In genomic region chr1:116310172-116310571, GRCh38 we compare ENCODE assay signal across 27 cellular contexts.
A peak's percentile ranks its signal among the peaks of the same experiment; 100 is the strongest.
DNase-seq lines count a peak whose midpoint lies in the region; ATAC-seq and TF ChIP-seq lines count a peak whose summit lies in the region.
"Had no signal": no experiment of that assay in that cellular context is flagged by ENCODE, and none has a peak within 500 bp of the region (broad histone marks: within the 10 kb centered on the region; RNA-seq: fewer than 3 reads in every experiment).

No MANE protein-coding gene starts in this region.

- H3K4me3 ChIP-seq in esophagus muscularis mucosa (no peak overlapping the region), thyroid gland (replicated peaks in 1 of 3) (no peak overlapping the region)
- H3K4me3 ChIP-seq: left lung, sigmoid colon had no signal

- H3K27ac Mint-ChIP-seq in nephron = peak overlapping the region; percentile 48 to 85 (median 76)
- H3K27ac Mint-ChIP-seq in T-helper 17 cell = no peak overlapping the region
- H3K27ac Mint-ChIP-seq: activated CD8-positive, alpha-beta memory T cell treated with anti-CD3 and anti-CD28 coated beads, Interleukin-2, amount 10 ng/mL, durations not matched to agents 7 days and 5 days; CD8-positive, alpha-beta T cell; endodermal cell; progenitor cell of endocrine pancreas had no signal

- DNase-seq in Right ventricle myocardium inferior (ENCODE audit: missing footprints) (no peak), Right ventricle myocardium superior (no peak), esophagus muscularis mucosa (ENCODE audit: extremely low spot score) (peak; percentile 72), thyroid gland (no peak), left lobe of liver (ENCODE audit: low spot score) (no peak), T-helper 17 cell (no peak)
- no peak for DNase-seq in activated T-cell treated with anti-CD3 and anti-CD28 coated beads, Interleukin-2, amount 50 U/mL, for 4 hours
- DNase-seq: 8988T; activated CD4-positive, CD25-positive, alpha-beta regulatory T cell; activated CD8-positive, alpha-beta memory T cell treated with anti-CD3 and anti-CD28 coated beads, Interleukin-2, amount 10 ng/mL, durations not matched to agents 7 days and 5 days; activated gamma-delta T cell treated with Interleukin-2 at 50 U/mL for 16 hours; activated T-cell treated with anti-CD3 and anti-CD28 coated beads, Interleukin-2, amount 50 U/mL, for 48 hours; CD8-positive, alpha-beta T cell; central memory CD4-positive, alpha-beta T cell; endodermal cell; GOT3; Kasumi-1; left lung; NCI-H1417 treated with DMSO at 0.1 percent for 48 hours; NCI-H226; SHP77 treated with DMSO at 0.1 percent for 48 hours; sigmoid colon; stimulated activated CD4-positive, alpha-beta T cell treated with anti-CD3 and anti-CD28 coated beads, Interleukin-4, amount 100 ng/mL, for 24 hours; T-helper 1 cell had no signal

- TF ChIP-seq CTCF in esophagus muscularis mucosa (IDR thresholded peaks at IDR 0.05) (no peak), nephron (IDR thresholded peaks at IDR 0.05; ENCODE audit: unreplicated experiment in 3 of 3) (no peak), thyroid gland (IDR thresholded peaks at IDR 0.05) (no peak)

- H3K4me1 Mint-ChIP-seq in nephron (peaks cover 38% of the 10 kb centered on the region), T-helper 17 cell (peaks cover 8% of the 10 kb centered on the region)
- peaks cover 18% of the 10 kb centered on the region for H3K4me1 Mint-ChIP-seq in activated T-cell treated with anti-CD3 and anti-CD28 coated beads, Interleukin-2, amount 50 U/mL, for 4 hours (ENCODE audit: low read depth)
- H3K4me1 Mint-ChIP-seq: activated CD8-positive, alpha-beta memory T cell treated with anti-CD3 and anti-CD28 coated beads, Interleukin-2, amount 10 ng/mL, durations not matched to agents 7 days and 5 days had no signal

- H3K36me3 Mint-ChIP-seq in nephron (ENCODE audit: low read depth) (no peaks in the 10 kb centered on the region), T-helper 17 cell (ENCODE audit: low read depth) (no peaks in the 10 kb centered on the region)
- peaks cover 1% of the 10 kb centered on the region for H3K36me3 Mint-ChIP-seq in activated T-cell treated with anti-CD3 and anti-CD28 coated beads, Interleukin-2, amount 50 U/mL, for 4 hours (ENCODE audit: insufficient read depth)
- H3K36me3 Mint-ChIP-seq: activated CD8-positive, alpha-beta memory T cell treated with anti-CD3 and anti-CD28 coated beads, Interleukin-2, amount 10 ng/mL, durations not matched to agents 7 days and 5 days; CD8-positive, alpha-beta T cell had no signal

- no peak for TF ChIP-seq EP300 in esophagus muscularis mucosa (IDR thresholded peaks at IDR 0.05)

- H3K27ac ChIP-seq in esophagus muscularis mucosa (replicated peaks in 1 of 4) (no peak overlapping the region), thyroid gland (peak overlapping the region; percentile 92 to 98 (median 96))
- H3K27ac ChIP-seq: left lung, neutrophil, sigmoid colon had no signal

- H3K36me3 ChIP-seq in esophagus muscularis mucosa (no peaks in the 10 kb centered on the region), thyroid gland (no peaks in the 10 kb centered on the region)
- H3K36me3 ChIP-seq: left lung, neutrophil, sigmoid colon had no signal

- H3K4me3 Mint-ChIP-seq in nephron = peak overlapping the region in 1 of 3 experiments; percentile 21
- no peak overlapping the region for H3K4me3 Mint-ChIP-seq in T-helper 17 cell
- H3K4me3 Mint-ChIP-seq in activated T-cell treated with anti-CD3 and anti-CD28 coated beads, Interleukin-2, amount 50 U/mL, for 4 hours = no peak overlapping the region
- H3K4me3 Mint-ChIP-seq: activated CD8-positive, alpha-beta memory T cell treated with anti-CD3 and anti-CD28 coated beads, Interleukin-2, amount 10 ng/mL, durations not matched to agents 7 days and 5 days; CD8-positive, alpha-beta T cell; endodermal cell had no signal

- ATAC-seq in Right ventricle myocardium inferior (peak; percentile 56), Right ventricle myocardium superior (ENCODE audit: poor library complexity) (no peak), left lobe of liver (no peak), T-helper 17 cell (no peak)
- ATAC-seq in activated T-cell treated with anti-CD3 and anti-CD28 coated beads, Interleukin-2, amount 50 U/mL, for 4 hours = no peak
- ATAC-seq: activated CD8-positive, alpha-beta memory T cell treated with anti-CD3 and anti-CD28 coated beads, Interleukin-2, amount 10 ng/mL, durations not matched to agents 7 days and 5 days; CD8-positive, alpha-beta T cell had no signal

- WGBS in esophagus muscularis mucosa = 52% methylated on average over 3 of the region's 4 CpGs
- 67 to 79% methylated on average over 4 of the region's 4 CpGs for WGBS in thyroid gland, 2 donors

- H3K27me3 ChIP-seq in esophagus muscularis mucosa = no peaks in the 10 kb centered on the region
- H3K27me3 ChIP-seq in thyroid gland = no peaks in the 10 kb centered on the region
- H3K27me3 ChIP-seq: left lung, neutrophil, sigmoid colon had no signal

- TF ChIP-seq POLR2A in esophagus muscularis mucosa (IDR thresholded peaks at IDR 0.05; ENCODE audit: low read depth) (no peak), thyroid gland (IDR thresholded peaks at IDR 0.05) (no peak)

- H3K27me3 Mint-ChIP-seq in nephron (ENCODE audit: low read depth) (no peaks in the 10 kb centered on the region), T-helper 17 cell (no peaks in the 10 kb centered on the region)
- no peaks in the 10 kb centered on the region for H3K27me3 Mint-ChIP-seq in activated T-cell treated with anti-CD3 and anti-CD28 coated beads, Interleukin-2, amount 50 U/mL, for 4 hours (ENCODE audit: low read depth)
- H3K27me3 Mint-ChIP-seq: activated CD8-positive, alpha-beta memory T cell treated with anti-CD3 and anti-CD28 coated beads, Interleukin-2, amount 10 ng/mL, durations not matched to agents 7 days and 5 days; progenitor cell of endocrine pancreas had no signal

- no peaks in the 10 kb centered on the region for H3K9me3 ChIP-seq in esophagus muscularis mucosa
- H3K9me3 ChIP-seq in thyroid gland = no peaks in the 10 kb centered on the region
- no peaks in the 10 kb centered on the region for H3K9me3 ChIP-seq in T-helper 17 cell (ENCODE audit: control insufficient read depth, low read length, poor library complexity, severe bottlenecking)
- H3K9me3 ChIP-seq: left lung, neutrophil, sigmoid colon had no signal

- intact Hi-C loops in Right ventricle myocardium inferior (cut with DNase I) = no loop called here
- intact Hi-C loops in Right ventricle myocardium superior (cut with DNase I) = no loop called here
- intact Hi-C loops in esophagus muscularis mucosa (cut with DNase I) = no loop called here
- intact Hi-C loops in thyroid gland (cut with DNase I) = no loop called here

- H3K9me3 Mint-ChIP-seq in nephron = peaks cover 3% of the 10 kb centered on the region
- no peaks in the 10 kb centered on the region for H3K9me3 Mint-ChIP-seq in activated T-cell treated with anti-CD3 and anti-CD28 coated beads, Interleukin-2, amount 50 U/mL, for 4 hours
- H3K9me3 Mint-ChIP-seq: CD8-positive, alpha-beta T cell; endodermal cell had no signal

- no peaks in the 10 kb centered on the region for H3K4me1 ChIP-seq in esophagus muscularis mucosa
- peaks cover 40 to 46% of the 10 kb centered on the region in 2 donors for H3K4me1 ChIP-seq in thyroid gland
- H3K4me1 ChIP-seq: sigmoid colon had no signal

Comparison
In these comparisons a context has a peak if more than half of its experiments do, and no peak if none do; other contexts are left out.
1. H3K27ac ChIP-seq: peak in thyroid gland (3 of 3); none in esophagus muscularis mucosa (0 of 4).